1 cellular context compared by ENCODE assay signal in the genomic region with DNA sequence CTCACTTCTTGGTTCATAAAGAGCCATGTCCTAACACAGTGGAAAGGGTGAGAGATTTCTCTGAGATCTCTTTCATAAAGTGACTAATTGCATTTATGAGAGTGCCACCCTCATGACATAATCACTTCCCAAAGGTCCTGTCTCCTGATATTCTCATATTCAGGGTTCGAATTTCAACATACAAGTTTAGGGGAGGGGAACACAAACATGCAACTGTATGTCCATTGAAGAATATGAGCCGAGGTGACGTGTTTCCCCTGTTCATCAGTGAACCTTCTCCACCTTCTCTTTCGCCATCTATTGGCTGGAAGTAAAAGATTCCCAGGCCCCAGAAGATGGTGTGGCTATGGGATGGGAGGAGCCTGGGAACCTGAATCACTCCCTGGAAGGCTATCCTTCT.
TF ChIP-seq lines count a peak whose summit lies in the region.

No MANE protein-coding gene starts in this region.

TF ChIP-seq in H1, 55 proteins besides CTCF, POLR2A, EP300 and RAD21 (continued from another document):
- TF ChIP-seq ZNF274 (IDR thresholded peaks at IDR 0.05; ENCODE audit: borderline replicate concordance, extremely low read depth, low read length) = no peak
- TF ChIP-seq, protein P1, sequence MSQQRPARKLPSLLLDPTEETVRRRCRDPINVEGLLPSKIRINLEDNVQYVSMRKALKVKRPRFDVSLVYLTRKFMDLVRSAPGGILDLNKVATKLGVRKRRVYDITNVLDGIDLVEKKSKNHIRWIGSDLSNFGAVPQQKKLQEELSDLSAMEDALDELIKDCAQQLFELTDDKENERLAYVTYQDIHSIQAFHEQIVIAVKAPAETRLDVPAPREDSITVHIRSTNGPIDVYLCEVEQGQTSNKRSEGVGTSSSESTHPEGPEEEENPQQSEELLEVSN (IDR thresholded peaks at IDR 0.05) = no peak
- no peak for TF ChIP-seq BCL11A (IDR thresholded peaks at IDR 0.05; ENCODE audit: low read depth in 2 of 2, low read length in 2 of 2)
- TF ChIP-seq RNF2 (IDR thresholded peaks at IDR 0.05; ENCODE audit: borderline replicate concordance, low read depth, low read length, missing control alignments, poor library complexity, severe bottlenecking) = no peak
- TF ChIP-seq SIRT6 (IDR thresholded peaks at IDR 0.05; ENCODE audit: low read length) = no peak
